Comparison of ENCODE assay signal across 21 cellular contexts in the genomic region with DNA sequence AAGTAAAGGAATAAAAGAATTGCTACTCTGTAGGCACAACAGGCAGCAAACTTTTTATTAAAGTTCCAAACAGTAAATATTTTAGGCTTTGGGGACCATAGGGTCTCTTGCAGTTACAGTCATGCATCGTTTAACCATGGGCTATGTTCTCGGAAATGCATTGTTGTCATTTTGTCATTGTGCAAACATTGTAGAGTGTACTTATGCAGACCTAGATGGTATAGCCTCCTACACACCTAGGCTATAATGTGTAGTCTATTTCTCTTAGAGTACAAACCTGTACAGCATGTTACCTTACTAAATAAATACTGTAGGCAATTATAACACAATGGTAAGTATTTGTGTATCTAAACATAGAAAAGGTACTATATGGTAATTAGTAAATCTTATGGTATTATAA. TPM values are rescaled to one million over a fixed set of nuclear protein-coding genes. Genes with fewer than 3 reads are reported as not detected.
DNase-seq lines count a peak whose midpoint lies in the region; ATAC-seq, FAIRE-seq and TF ChIP-seq lines count a peak whose summit lies in the region.
"Had no signal": no experiment of that assay in that cellular context is flagged by ENCODE, and none has a peak within 500 bp of the region (broad histone marks: within the 10 kb centered on the region; RNA-seq: fewer than 3 reads in every experiment).

No MANE protein-coding gene starts in this region.

- BruUV-seq in HepG2 (replicated peaks; lab: Mats Ljungman, UMichigan) = no TSS peak

- TF ChIP-seq EP300 in HepG2 (IDR thresholded peaks at IDR 0.05; ENCODE audit: low read depth in 2 of 2, low read length in 2 of 2) (no peak), HepG2 (CRISPR knock-in tag; IDR thresholded peaks at IDR 0.05; ENCODE audit: borderline replicate concordance) (no peak)

- H4K20me1 ChIP-seq in HepG2 (ENCODE audit: insufficient read depth, low read length) = no peaks in the 10 kb centered on the region

- FAIRE-seq in HepG2 (lab: Jason Lieb, UNC) = no peak

- no peak for TF ChIP-seq CTCF in HepG2 (CRISPR knock-in tag; IDR thresholded peaks at IDR 0.05)
- no peak for TF ChIP-seq CTCF in right lobe of liver (IDR thresholded peaks at IDR 0.05)
- TF ChIP-seq CTCF in endothelial cell (IDR thresholded peaks at IDR 0.05; ENCODE audit: unreplicated experiment) = no peak

- peaks cover 34 to 92% of the 10 kb centered on the region in 2 experiments for H3K36me3 ChIP-seq in HepG2 (replicated peaks in 1 of 2; ENCODE audit: control insufficient read depth in 1 of 2, insufficient read depth in 2 of 2, low read length in 2 of 2)
- H3K36me3 ChIP-seq in right lobe of liver = peaks cover 0 to 38% (median 2%) of the 10 kb centered on the region in 4 donors

- DNase-seq in HepG2 (ENCODE audit: low spot score) (no peak), right lobe of liver (no peak), NCI-H69 (lab: John Stamatoyannopoulos, UW) (peak; percentile 52), endothelial cell (ENCODE audit: low spot score) (no peak), COR-L47 (lab: John Stamatoyannopoulos, UW) (no peak), T-helper 1 cell (no peak), NK-92 (lab: John Stamatoyannopoulos, UW; ENCODE audit: unreplicated experiment) (no peak)
- DNase-seq: activated CD4-positive, alpha-beta T cell treated with anti-CD3 and anti-CD28 coated beads, Interleukin-2, amount 50 U/mL, for 4 hours; activated CD8-positive, alpha-beta memory T cell treated with anti-CD3 and anti-CD28 coated beads, Interleukin-2, amount 50 U/mL, for 4 hours; activated naive CD8-positive, alpha-beta T cell treated with anti-CD3 and anti-CD28 coated beads for 36 hours; body of pancreas; cerebellar nuclear complex; head of caudate nucleus; NCI-H1092 treated with DMSO at 0.1 percent for 48 hours; stimulated activated CD4-positive, alpha-beta T cell treated with anti-CD3 and anti-CD28 coated beads, Interleukin-4, amount 100 ng/mL, for 4 hours; stimulated activated naive CD4-positive, alpha-beta T cell; WERI-Rb-1 had no signal

- H3K27me3 Mint-ChIP-seq in endothelial cell (ENCODE audit: unreplicated experiment) = peaks cover 7% of the 10 kb centered on the region
- H3K27me3 Mint-ChIP-seq: activated naive CD8-positive, alpha-beta T cell treated with anti-CD3 and anti-CD28 coated beads for 36 hours; natural killer cell treated with Interleukin-12 subunit alpha and Interleukin-12 subunit beta and Interleukin-15 and Interleukin-18, amount 100 ng/mL, for 72 hours had no signal

- no peaks in the 10 kb centered on the region for H3K9me3 Mint-ChIP-seq in endothelial cell (ENCODE audit: unreplicated experiment)
- H3K9me3 Mint-ChIP-seq: activated naive CD8-positive, alpha-beta T cell treated with anti-CD3 and anti-CD28 coated beads for 36 hours; CD14-positive monocyte; mesothelial cell of epicardium; natural killer cell treated with Interleukin-12 subunit alpha and Interleukin-12 subunit beta and Interleukin-15 and Interleukin-18, amount 100 ng/mL, for 72 hours had no signal

- H3K27me3 ChIP-seq in HepG2 (ENCODE audit: control insufficient read depth in 1 of 2, insufficient read depth in 2 of 2, low read length in 2 of 2) (no peaks in the 10 kb centered on the region), right lobe of liver (no peaks in the 10 kb centered on the region)
- H3K27me3 ChIP-seq: body of pancreas had no signal

- no peaks in the 10 kb centered on the region for H3K9me3 ChIP-seq in HepG2 (ENCODE audit: low read length)
- H3K9me3 ChIP-seq in right lobe of liver = no peaks in the 10 kb centered on the region
- H3K9me3 ChIP-seq: body of pancreas had no signal

- no peak overlapping the region for H2AFZ ChIP-seq in HepG2 (ENCODE audit: low read length)

- H3K4me1 ChIP-seq in HepG2 (ENCODE audit: insufficient read depth, low read length) = peaks cover 27% of the 10 kb centered on the region
- peaks cover 0 to 33% (median 9%) of the 10 kb centered on the region in 4 donors for H3K4me1 ChIP-seq in right lobe of liver
- H3K4me1 ChIP-seq: body of pancreas had no signal

- intact Hi-C loops in HepG2 (cut with micrococcal nuclease; ENCODE audit: unreplicated experiment) (no loop called here), right lobe of liver (cut with DNase I) (no loop called here)

- POLR2A ChIA-PET in HepG2 (lab: Yijun Ruan, JAX) = interaction anchor here (0.9 to 3.0 kb wide), 2 partner anchors 55 to 62 kb away, joined by 4 to 14 read pairs; partner anchors contain the start of genes CDS2 and PCNA

- in situ Hi-C loops in HepG2 (cut with HindIII; ENCODE audit: extremely low pct_ligation_motif_present, low pct_unique_long_range_greater_than_20kb) = no loop called here

- H3K36me3 Mint-ChIP-seq in endothelial cell (ENCODE audit: low read depth, unreplicated experiment) = peaks cover 51% of the 10 kb centered on the region

- H3K27ac ChIP-seq in HepG2 (ENCODE audit: extremely low read length, insufficient read depth, low read length) (no peak overlapping the region), right lobe of liver (no peak overlapping the region)
- H3K27ac ChIP-seq: body of pancreas, WERI-Rb-1 had no signal

- H3K27ac Mint-ChIP-seq in endothelial cell (ENCODE audit: unreplicated experiment) = peak overlapping the region; percentile 25
- H3K27ac Mint-ChIP-seq: mesothelial cell of epicardium; natural killer cell treated with Interleukin-12 subunit alpha and Interleukin-12 subunit beta and Interleukin-15 and Interleukin-18, amount 100 ng/mL, for 72 hours had no signal

- H3K9ac ChIP-seq in HepG2 (ENCODE audit: insufficient read depth, low read depth, low read length) = no peak overlapping the region

- H3K4me1 Mint-ChIP-seq in endothelial cell (ENCODE audit: unreplicated experiment) = peaks cover 41% of the 10 kb centered on the region
- H3K4me1 Mint-ChIP-seq: activated naive CD8-positive, alpha-beta T cell treated with anti-CD3 and anti-CD28 coated beads for 36 hours; CD14-positive monocyte; mesothelial cell of epicardium had no signal

- TF ChIP-seq RAD21 in HepG2 (CRISPR knock-in tag; IDR thresholded peaks at IDR 0.05) = no peak

- no peaks in the 10 kb centered on the region for H3K79me2 ChIP-seq in HepG2 (ENCODE audit: insufficient read depth, low read length)

- no peak for TF ChIP-seq POLR2A in HepG2 (IDR thresholded peaks at IDR 0.05; ENCODE audit: insufficient read depth in 1 of 2, low read depth in 2 of 2, low read length in 2 of 2)
- TF ChIP-seq POLR2A in right lobe of liver (IDR thresholded peaks at IDR 0.05) = no peak

- CTCF ChIA-PET in HepG2 (lab: Yijun Ruan, JAX; ENCODE audit: low intra/inter-chr PET ratio, low total read pairs) = no interaction called here

- H3K4me2 ChIP-seq in HepG2 (ENCODE audit: low read depth, low read length) = no peak overlapping the region

- peak; percentile 31; the same call in 2 of the 3 replicates for ATAC-seq in HepG2
- no peak for ATAC-seq in right lobe of liver
- ATAC-seq: body of pancreas; left lobe of liver; natural killer cell treated with Interleukin-12 subunit alpha and Interleukin-12 subunit beta and Interleukin-15 and Interleukin-18, amount 100 ng/mL, for 72 hours had no signal

- no peak overlapping the region for H3K4me3 Mint-ChIP-seq in endothelial cell (ENCODE audit: unreplicated experiment)
- H3K4me3 Mint-ChIP-seq: activated naive CD8-positive, alpha-beta T cell treated with anti-CD3 and anti-CD28 coated beads for 36 hours; CD14-positive monocyte; mesothelial cell of epicardium; natural killer cell treated with Interleukin-12 subunit alpha and Interleukin-12 subunit beta and Interleukin-15 and Interleukin-18, amount 100 ng/mL, for 72 hours had no signal

- 40% methylated on average over 2 of the region's 2 CpGs for WGBS in HepG2 (ENCODE audit: low lambda C conversion rate)
- 59% methylated on average over 2 of the region's 2 CpGs for WGBS in right lobe of liver (ENCODE audit: insufficient coverage, low coverage, low lambda C conversion rate, missing lambda C conversion rate)

- H3K4me3 ChIP-seq in HepG2 (replicated peaks in 1 of 3; ENCODE audit: insufficient read depth in 1 of 3, low read depth in 2 of 3, low read length in 3 of 3) (no peak overlapping the region), right lobe of liver (no peak overlapping the region)
- H3K4me3 ChIP-seq: body of pancreas had no signal

TF ChIP-seq in HepG2, 621 proteins besides CTCF, POLR2A, EP300 and RAD21 (continues in another document):
- 0 out of 2 replicates have a peak, but pooled peaks have one; percentile 17 for TF ChIP-seq CEBPG (CRISPR knock-in tag; IDR thresholded peaks at IDR 0.05)

RNA-seq across cellular contexts. Expression of gene CDS2, which starts 54.7 kb away (rescaled TPM):
- total RNA-seq in HepG2 (2016; rRNA removed; fragmentation: Illumina TruSeq; extraction: Trizol) = 69.6 and 81.3 TPM in 2 replicates
- 29.8 and 34.6 TPM in 2 replicates for total RNA-seq in HepG2 (2016; cell fraction: cytosol; rRNA removed; fragmentation: Illumina TruSeq; extraction: Trizol; ENCODE audit: low read depth)
- 67.6 and 76.1 TPM in 2 replicates for total RNA-seq in HepG2 (2016; cell fraction: insoluble cytoplasmic fraction; rRNA removed; fragmentation: Illumina TruSeq; extraction: Trizol)
- total RNA-seq in HepG2 (2016; cell fraction: membrane; rRNA removed; fragmentation: Illumina TruSeq; extraction: Trizol) = 75.4 and 77.9 TPM in 2 replicates
- total RNA-seq in HepG2 (2016; cell fraction: nucleus; rRNA removed; fragmentation: Illumina TruSeq; extraction: Trizol) = 56.4 and 64.9 TPM in 2 replicates
- 143 and 153 TPM in 2 replicates for polyA plus RNA-seq in HepG2 (2011; rRNA removed)
- 73.9 and 132 TPM in 2 replicates for polyA plus RNA-seq in HepG2 (2011; cell fraction: cytosol; rRNA removed)
- polyA plus RNA-seq in HepG2 (2011; cell fraction: nucleus; rRNA removed) = 85.0 and 104 TPM in 2 replicates
- polyA plus RNA-seq in HepG2 (2012) = 48.6 and 65.3 TPM in 2 replicates
- polyA plus RNA-seq in HepG2 (2016; cell fraction: cytosol; fragmentation: Illumina TruSeq; extraction: Trizol; ENCODE audit: low read depth) = 29.3 and 38.2 TPM in 2 replicates
- 50.6 and 50.7 TPM in 2 replicates for polyA plus RNA-seq in HepG2 (2016; cell fraction: insoluble cytoplasmic fraction; fragmentation: Illumina TruSeq; extraction: Trizol; ENCODE audit: low read depth)
- polyA plus RNA-seq in HepG2 (2016; cell fraction: membrane; fragmentation: Illumina TruSeq; extraction: Trizol; ENCODE audit: low read depth) = 47.8 and 51.2 TPM in 2 replicates
- polyA plus RNA-seq in HepG2 (2016; cell fraction: nucleus; fragmentation: Illumina TruSeq; extraction: Trizol; ENCODE audit: insufficient read depth, low read depth) = 75.6 and 80.4 TPM in 2 replicates
- 57.4 and 273 TPM in 2 replicates for polyA minus RNA-seq in HepG2 (2011; rRNA and poly(A)+ RNA removed; ENCODE audit: low replicate concordance)
- 55.2 and 56.1 TPM in 2 replicates for polyA minus RNA-seq in HepG2 (2011; cell fraction: cytosol; rRNA and poly(A)+ RNA removed)
- polyA minus RNA-seq in HepG2 (2011; cell fraction: nucleus; rRNA and poly(A)+ RNA removed) = 65.8 and 78.7 TPM in 2 replicates
- 10 to 100 TPM; 13.7 to 42.3 (median 31.6) TPM for total RNA-seq in right lobe of liver
- total RNA-seq in endothelial cell (ENCODE audit: unreplicated experiment) = 130 TPM
